Comparison of ENCODE assay signal across 1 cellular context in genomic region chrX:120311632-120312000, GRCh38.
A peak's percentile ranks its signal among the peaks of the same experiment; 100 is the strongest.
TF ChIP-seq lines count a peak whose summit lies in the region.

No MANE protein-coding gene starts in this region.

TF ChIP-seq in HEK293, 187 proteins besides CTCF, POLR2A, EP300 and RAD21 (continued from another document and continues in another):
- no peak for TF ChIP-seq ZNF529 (tag by site-specific recombination; IDR thresholded peaks at IDR 0.05; ENCODE audit: insufficient replicate concordance)
- peak; percentile 68; the same call in 1 of the 2 replicates for TF ChIP-seq ZNF24 (tag by site-specific recombination; IDR thresholded peaks at IDR 0.05)
- TF ChIP-seq ZNF169 (tag by site-specific recombination; IDR thresholded peaks at IDR 0.05) = no peak
- no peak for TF ChIP-seq ZBTB44 (tag by site-specific recombination; IDR thresholded peaks at IDR 0.05)
- 0 out of 2 replicates have a peak, but pooled peaks have one; percentile 17 for TF ChIP-seq GLI4 (tag by site-specific recombination; IDR thresholded peaks at IDR 0.05)
- peak; percentile 82 for TF ChIP-seq PATZ1 (tag by site-specific recombination; IDR thresholded peaks at IDR 0.05)
- 0 out of 2 replicates have a peak, but pooled peaks have one; percentile 78 for TF ChIP-seq ZNF670 (tag by site-specific recombination; IDR thresholded peaks at IDR 0.05; ENCODE audit: low read depth)
- TF ChIP-seq OVOL3 (tag by site-specific recombination; IDR thresholded peaks at IDR 0.05) = no peak
- TF ChIP-seq GLI2 (tag by site-specific recombination; IDR thresholded peaks at IDR 0.05; ENCODE audit: borderline replicate concordance, low read depth) = no peak
- TF ChIP-seq ZNF473 (tag by site-specific recombination; IDR thresholded peaks at IDR 0.05) = 0 out of 2 replicates have a peak, but pooled peaks have one; percentile 67
- TF ChIP-seq ZNF610 (tag by site-specific recombination; IDR thresholded peaks at IDR 0.05; ENCODE audit: borderline replicate concordance) = no peak
- peak; percentile 98 for TF ChIP-seq SP7 (tag by site-specific recombination; IDR thresholded peaks at IDR 0.05)
- no peak for TF ChIP-seq ZNF211 (tag by site-specific recombination; IDR thresholded peaks at IDR 0.05; ENCODE audit: low read depth)
- TF ChIP-seq TRIM28 (IDR thresholded peaks at IDR 0.05; ENCODE audit: borderline replicate concordance, low read length) = no peak
- peak; percentile 75 for TF ChIP-seq ZNF391 (tag by site-specific recombination; IDR thresholded peaks at IDR 0.05; ENCODE audit: borderline replicate concordance, low read depth)
- TF ChIP-seq ZNF37A (tag by site-specific recombination; IDR thresholded peaks at IDR 0.05) = no peak
- no peak for TF ChIP-seq ZSCAN16 (tag by site-specific recombination; IDR thresholded peaks at IDR 0.05)
- no peak for TF ChIP-seq ZBTB1 (tag by site-specific recombination; IDR thresholded peaks at IDR 0.05)
- no peak for TF ChIP-seq ZNF560 (tag by site-specific recombination; IDR thresholded peaks at IDR 0.05; ENCODE audit: borderline replicate concordance)
- TF ChIP-seq ZNF600 (tag by site-specific recombination; IDR thresholded peaks at IDR 0.05) = peak; percentile 65
- TF ChIP-seq MYNN (tag by site-specific recombination; IDR thresholded peaks at IDR 0.05; ENCODE audit: borderline replicate concordance) = no peak; the same call in 1 of the 2 replicates
- TF ChIP-seq ZNF555 (tag by site-specific recombination; conservative IDR thresholded peaks at IDR 0.05) = no peak
- no peak for TF ChIP-seq ZNF175 (tag by site-specific recombination; IDR thresholded peaks at IDR 0.05)
- TF ChIP-seq ZBTB7A (tag by site-specific recombination; IDR thresholded peaks at IDR 0.05; ENCODE audit: low read depth) = no peak
- TF ChIP-seq, protein P1, sequence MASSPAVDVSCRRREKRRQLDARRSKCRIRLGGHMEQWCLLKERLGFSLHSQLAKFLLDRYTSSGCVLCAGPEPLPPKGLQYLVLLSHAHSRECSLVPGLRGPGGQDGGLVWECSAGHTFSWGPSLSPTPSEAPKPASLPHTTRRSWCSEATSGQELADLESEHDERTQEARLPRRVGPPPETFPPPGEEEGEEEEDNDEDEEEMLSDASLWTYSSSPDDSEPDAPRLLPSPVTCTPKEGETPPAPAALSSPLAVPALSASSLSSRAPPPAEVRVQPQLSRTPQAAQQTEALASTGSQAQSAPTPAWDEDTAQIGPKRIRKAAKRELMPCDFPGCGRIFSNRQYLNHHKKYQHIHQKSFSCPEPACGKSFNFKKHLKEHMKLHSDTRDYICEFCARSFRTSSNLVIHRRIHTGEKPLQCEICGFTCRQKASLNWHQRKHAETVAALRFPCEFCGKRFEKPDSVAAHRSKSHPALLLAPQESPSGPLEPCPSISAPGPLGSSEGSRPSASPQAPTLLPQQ (tag by site-specific recombination; IDR thresholded peaks at IDR 0.05) = peak; percentile 86
- TF ChIP-seq SP2 (tag by site-specific recombination; IDR thresholded peaks at IDR 0.05) = 0 out of 2 replicates have a peak, but pooled peaks have one; percentile 2
- TF ChIP-seq, protein P2, sequence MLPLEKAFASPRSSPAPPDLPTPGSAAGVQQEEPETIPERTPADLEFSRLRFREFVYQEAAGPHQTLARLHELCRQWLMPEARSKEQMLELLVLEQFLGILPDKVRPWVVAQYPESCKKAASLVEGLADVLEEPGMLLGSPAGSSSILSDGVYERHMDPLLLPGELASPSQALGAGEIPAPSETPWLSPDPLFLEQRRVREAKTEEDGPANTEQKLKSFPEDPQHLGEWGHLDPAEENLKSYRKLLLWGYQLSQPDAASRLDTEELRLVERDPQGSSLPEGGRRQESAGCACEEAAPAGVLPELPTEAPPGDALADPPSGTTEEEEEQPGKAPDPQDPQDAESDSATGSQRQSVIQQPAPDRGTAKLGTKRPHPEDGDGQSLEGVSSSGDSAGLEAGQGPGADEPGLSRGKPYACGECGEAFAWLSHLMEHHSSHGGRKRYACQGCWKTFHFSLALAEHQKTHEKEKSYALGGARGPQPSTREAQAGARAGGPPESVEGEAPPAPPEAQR (tag by site-specific recombination; IDR thresholded peaks at IDR 0.05) = no peak
- no peak for TF ChIP-seq YY2 (tag by site-specific recombination; IDR thresholded peaks at IDR 0.05)
- no peak for TF ChIP-seq ZNF621 (tag by site-specific recombination; IDR thresholded peaks at IDR 0.05)
- no peak for TF ChIP-seq SETDB1 (IDR thresholded peaks at IDR 0.05; ENCODE audit: insufficient read length, low read length)
- no peak for TF ChIP-seq PRDM1 (tag by site-specific recombination; IDR thresholded peaks at IDR 0.05)
- TF ChIP-seq ZNF10 (tag by site-specific recombination; IDR thresholded peaks at IDR 0.05) = no peak
- TF ChIP-seq, protein P3, sequence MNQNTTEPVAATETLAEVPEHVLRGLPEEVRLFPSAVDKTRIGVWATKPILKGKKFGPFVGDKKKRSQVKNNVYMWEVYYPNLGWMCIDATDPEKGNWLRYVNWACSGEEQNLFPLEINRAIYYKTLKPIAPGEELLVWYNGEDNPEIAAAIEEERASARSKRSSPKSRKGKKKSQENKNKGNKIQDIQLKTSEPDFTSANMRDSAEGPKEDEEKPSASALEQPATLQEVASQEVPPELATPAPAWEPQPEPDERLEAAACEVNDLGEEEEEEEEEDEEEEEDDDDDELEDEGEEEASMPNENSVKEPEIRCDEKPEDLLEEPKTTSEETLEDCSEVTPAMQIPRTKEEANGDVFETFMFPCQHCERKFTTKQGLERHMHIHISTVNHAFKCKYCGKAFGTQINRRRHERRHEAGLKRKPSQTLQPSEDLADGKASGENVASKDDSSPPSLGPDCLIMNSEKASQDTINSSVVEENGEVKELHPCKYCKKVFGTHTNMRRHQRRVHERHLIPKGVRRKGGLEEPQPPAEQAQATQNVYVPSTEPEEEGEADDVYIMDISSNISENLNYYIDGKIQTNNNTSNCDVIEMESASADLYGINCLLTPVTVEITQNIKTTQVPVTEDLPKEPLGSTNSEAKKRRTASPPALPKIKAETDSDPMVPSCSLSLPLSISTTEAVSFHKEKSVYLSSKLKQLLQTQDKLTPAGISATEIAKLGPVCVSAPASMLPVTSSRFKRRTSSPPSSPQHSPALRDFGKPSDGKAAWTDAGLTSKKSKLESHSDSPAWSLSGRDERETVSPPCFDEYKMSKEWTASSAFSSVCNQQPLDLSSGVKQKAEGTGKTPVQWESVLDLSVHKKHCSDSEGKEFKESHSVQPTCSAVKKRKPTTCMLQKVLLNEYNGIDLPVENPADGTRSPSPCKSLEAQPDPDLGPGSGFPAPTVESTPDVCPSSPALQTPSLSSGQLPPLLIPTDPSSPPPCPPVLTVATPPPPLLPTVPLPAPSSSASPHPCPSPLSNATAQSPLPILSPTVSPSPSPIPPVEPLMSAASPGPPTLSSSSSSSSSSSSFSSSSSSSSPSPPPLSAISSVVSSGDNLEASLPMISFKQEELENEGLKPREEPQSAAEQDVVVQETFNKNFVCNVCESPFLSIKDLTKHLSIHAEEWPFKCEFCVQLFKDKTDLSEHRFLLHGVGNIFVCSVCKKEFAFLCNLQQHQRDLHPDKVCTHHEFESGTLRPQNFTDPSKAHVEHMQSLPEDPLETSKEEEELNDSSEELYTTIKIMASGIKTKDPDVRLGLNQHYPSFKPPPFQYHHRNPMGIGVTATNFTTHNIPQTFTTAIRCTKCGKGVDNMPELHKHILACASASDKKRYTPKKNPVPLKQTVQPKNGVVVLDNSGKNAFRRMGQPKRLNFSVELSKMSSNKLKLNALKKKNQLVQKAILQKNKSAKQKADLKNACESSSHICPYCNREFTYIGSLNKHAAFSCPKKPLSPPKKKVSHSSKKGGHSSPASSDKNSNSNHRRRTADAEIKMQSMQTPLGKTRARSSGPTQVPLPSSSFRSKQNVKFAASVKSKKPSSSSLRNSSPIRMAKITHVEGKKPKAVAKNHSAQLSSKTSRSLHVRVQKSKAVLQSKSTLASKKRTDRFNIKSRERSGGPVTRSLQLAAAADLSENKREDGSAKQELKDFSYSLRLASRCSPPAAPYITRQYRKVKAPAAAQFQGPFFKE (tag by site-specific recombination; IDR thresholded peaks at IDR 0.05; ENCODE audit: borderline replicate concordance) = no peak
- TF ChIP-seq, protein P4, sequence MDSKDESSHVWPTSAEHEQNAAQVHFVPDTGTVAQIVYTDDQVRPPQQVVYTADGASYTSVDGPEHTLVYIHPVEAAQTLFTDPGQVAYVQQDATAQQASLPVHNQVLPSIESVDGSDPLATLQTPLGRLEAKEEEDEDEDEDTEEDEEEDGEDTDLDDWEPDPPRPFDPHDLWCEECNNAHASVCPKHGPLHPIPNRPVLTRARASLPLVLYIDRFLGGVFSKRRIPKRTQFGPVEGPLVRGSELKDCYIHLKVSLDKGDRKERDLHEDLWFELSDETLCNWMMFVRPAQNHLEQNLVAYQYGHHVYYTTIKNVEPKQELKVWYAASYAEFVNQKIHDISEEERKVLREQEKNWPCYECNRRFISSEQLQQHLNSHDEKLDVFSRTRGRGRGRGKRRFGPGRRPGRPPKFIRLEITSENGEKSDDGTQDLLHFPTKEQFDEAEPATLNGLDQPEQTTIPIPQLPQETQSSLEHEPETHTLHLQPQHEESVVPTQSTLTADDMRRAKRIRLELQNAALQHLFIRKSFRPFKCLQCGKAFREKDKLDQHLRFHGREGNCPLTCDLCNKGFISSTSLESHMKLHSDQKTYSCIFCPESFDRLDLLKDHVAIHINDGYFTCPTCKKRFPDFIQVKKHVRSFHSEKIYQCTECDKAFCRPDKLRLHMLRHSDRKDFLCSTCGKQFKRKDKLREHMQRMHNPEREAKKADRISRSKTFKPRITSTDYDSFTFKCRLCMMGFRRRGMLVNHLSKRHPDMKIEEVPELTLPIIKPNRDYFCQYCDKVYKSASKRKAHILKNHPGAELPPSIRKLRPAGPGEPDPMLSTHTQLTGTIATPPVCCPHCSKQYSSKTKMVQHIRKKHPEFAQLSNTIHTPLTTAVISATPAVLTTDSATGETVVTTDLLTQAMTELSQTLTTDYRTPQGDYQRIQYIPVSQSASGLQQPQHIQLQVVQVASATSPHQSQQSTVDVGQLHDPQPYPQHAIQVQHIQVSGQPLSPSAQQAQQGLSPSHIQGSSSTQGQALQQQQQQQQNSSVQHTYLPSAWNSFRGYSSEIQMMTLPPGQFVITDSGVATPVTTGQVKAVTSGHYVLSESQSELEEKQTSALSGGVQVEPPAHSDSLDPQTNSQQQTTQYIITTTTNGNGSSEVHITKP (tag by site-specific recombination; IDR thresholded peaks at IDR 0.05) = peak; percentile 84
- TF ChIP-seq SALL2 (tag by site-specific recombination; IDR thresholded peaks at IDR 0.05; ENCODE audit: borderline replicate concordance) = no peak
- TF ChIP-seq EGR2 (tag by site-specific recombination; IDR thresholded peaks at IDR 0.05; ENCODE audit: low read depth) = 0 out of 2 replicates have a peak, but pooled peaks have one; percentile 26
- no peak for TF ChIP-seq ZNF426 (tag by site-specific recombination; IDR thresholded peaks at IDR 0.05)
- TF ChIP-seq KLF17 (tag by site-specific recombination; IDR thresholded peaks at IDR 0.05) = peak; percentile 90
- no peak for TF ChIP-seq ZNF19 (tag by site-specific recombination; IDR thresholded peaks at IDR 0.05; ENCODE audit: low read depth)
- no peak for TF ChIP-seq ZNF701 (tag by site-specific recombination; IDR thresholded peaks at IDR 0.05)
- TF ChIP-seq ZNF18 (tag by site-specific recombination; IDR thresholded peaks at IDR 0.05) = no peak
- peak; percentile 89 for TF ChIP-seq ZBTB17 (tag by site-specific recombination; IDR thresholded peaks at IDR 0.05)
- no peak for TF ChIP-seq ZFP41 (tag by site-specific recombination; IDR thresholded peaks at IDR 0.05; ENCODE audit: borderline replicate concordance)
